ENCODE assay signal across 1 cellular context in the genomic region with DNA sequence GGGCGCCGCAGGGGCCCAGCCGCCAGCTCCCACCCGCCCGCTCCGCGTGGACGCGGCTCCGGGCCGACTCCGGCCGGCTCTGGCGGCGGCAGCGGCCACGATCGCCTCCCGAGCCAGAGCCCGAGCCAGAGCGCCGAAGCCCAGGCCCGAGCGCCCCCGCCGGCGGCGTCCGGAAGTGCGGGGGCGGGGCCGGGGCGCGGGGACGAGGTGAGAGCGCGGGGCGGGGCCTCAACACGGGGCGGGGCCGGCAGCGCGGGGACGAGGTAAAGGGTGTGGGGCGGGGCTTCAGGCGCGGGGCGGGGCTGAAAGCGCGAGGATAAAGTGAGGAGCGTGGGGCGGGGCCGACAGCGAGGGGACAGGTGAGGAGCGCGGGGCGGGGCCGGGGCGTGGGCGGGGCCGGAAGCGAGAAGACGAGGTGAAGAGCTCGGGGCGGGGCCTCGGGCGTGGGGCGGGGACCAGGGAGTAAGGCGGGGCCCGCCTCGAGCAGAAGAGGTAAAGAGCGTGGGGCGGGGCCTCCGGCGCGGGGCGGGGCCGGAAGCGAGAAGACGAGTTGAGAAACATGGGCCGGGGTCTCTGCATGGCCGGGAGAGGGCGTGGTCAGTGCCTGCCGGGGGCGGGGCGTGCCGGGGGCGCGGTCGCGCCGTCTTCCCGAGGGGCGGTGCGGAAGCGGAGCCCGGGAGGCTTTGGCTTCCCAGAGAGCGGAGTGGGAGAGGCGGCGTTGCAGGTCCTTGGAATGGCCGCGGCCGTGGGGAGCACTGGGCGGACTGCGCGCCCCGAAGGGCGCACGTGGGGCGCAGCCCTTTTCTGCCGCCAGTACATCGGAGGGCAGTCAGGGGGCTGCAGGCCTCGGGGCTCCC.
TF ChIP-seq lines count a peak whose summit lies in the region.

A gene with protein sequence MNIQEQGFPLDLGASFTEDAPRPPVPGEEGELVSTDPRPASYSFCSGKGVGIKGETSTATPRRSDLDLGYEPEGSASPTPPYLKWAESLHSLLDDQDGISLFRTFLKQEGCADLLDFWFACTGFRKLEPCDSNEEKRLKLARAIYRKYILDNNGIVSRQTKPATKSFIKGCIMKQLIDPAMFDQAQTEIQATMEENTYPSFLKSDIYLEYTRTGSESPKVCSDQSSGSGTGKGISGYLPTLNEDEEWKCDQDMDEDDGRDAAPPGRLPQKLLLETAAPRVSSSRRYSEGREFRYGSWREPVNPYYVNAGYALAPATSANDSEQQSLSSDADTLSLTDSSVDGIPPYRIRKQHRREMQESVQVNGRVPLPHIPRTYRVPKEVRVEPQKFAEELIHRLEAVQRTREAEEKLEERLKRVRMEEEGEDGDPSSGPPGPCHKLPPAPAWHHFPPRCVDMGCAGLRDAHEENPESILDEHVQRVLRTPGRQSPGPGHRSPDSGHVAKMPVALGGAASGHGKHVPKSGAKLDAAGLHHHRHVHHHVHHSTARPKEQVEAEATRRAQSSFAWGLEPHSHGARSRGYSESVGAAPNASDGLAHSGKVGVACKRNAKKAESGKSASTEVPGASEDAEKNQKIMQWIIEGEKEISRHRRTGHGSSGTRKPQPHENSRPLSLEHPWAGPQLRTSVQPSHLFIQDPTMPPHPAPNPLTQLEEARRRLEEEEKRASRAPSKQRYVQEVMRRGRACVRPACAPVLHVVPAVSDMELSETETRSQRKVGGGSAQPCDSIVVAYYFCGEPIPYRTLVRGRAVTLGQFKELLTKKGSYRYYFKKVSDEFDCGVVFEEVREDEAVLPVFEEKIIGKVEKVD (minus strand): TSS at position 177 of the 857 bp plus-strand sequence. CDS start 5,698 bp downstream, outside the sequence.

TF ChIP-seq in K562, 482 proteins besides CTCF, POLR2A, EP300 and RAD21 (continued from another document and continues in another):
- TF ChIP-seq CREM (IDR thresholded peaks at IDR 0.05; ENCODE audit: low read depth): 0 out of 2 replicates have a peak, but pooled peaks have one; percentile 6
- no peak for TF ChIP-seq NR1H2 (CRISPR knock-in tag; IDR thresholded peaks at IDR 0.05)
- TF ChIP-seq HDAC1 (IDR thresholded peaks at IDR 0.05): peak in 1 of 2 experiments; percentile 76; a peak in 2 of 4 replicates
- peak; percentile 58; the same call in 1 of the 2 replicates for TF ChIP-seq KLF13 (tag; IDR thresholded peaks at IDR 0.05; ENCODE audit: borderline replicate concordance, low read depth)
- TF ChIP-seq, protein P1, sequence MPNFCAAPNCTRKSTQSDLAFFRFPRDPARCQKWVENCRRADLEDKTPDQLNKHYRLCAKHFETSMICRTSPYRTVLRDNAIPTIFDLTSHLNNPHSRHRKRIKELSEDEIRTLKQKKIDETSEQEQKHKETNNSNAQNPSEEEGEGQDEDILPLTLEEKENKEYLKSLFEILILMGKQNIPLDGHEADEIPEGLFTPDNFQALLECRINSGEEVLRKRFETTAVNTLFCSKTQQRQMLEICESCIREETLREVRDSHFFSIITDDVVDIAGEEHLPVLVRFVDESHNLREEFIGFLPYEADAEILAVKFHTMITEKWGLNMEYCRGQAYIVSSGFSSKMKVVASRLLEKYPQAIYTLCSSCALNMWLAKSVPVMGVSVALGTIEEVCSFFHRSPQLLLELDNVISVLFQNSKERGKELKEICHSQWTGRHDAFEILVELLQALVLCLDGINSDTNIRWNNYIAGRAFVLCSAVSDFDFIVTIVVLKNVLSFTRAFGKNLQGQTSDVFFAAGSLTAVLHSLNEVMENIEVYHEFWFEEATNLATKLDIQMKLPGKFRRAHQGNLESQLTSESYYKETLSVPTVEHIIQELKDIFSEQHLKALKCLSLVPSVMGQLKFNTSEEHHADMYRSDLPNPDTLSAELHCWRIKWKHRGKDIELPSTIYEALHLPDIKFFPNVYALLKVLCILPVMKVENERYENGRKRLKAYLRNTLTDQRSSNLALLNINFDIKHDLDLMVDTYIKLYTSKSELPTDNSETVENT (CRISPR knock-in tag; IDR thresholded peaks at IDR 0.05): peak; percentile 76; the same call in 1 of the 2 replicates
- peak in 1 of 2 experiments; percentile 58; a peak in 1 of 4 replicates for TF ChIP-seq NONO (IDR thresholded peaks at IDR 0.05; ENCODE audit: low read depth in 2 of 2, low read length in 1 of 2)
- TF ChIP-seq SRF (CRISPR knock-in tag; IDR thresholded peaks at IDR 0.05): peak in 1 of 2 experiments; percentile 55; a peak in 1 of 4 replicates
- peak; percentile 56 to 58 for TF ChIP-seq NRF1 (conservative IDR thresholded peaks at IDR 0.05 in 1 of 2, IDR thresholded peaks at IDR 0.05 in 1 of 2)
- TF ChIP-seq ZNF175 (CRISPR knock-in tag; IDR thresholded peaks at IDR 0.05; ENCODE audit: low read depth): no peak
- peak; percentile 73 for TF ChIP-seq ZNF263 (CRISPR knock-in tag; IDR thresholded peaks at IDR 0.05; ENCODE audit: borderline replicate concordance)
- TF ChIP-seq ARID4B (CRISPR knock-in tag; IDR thresholded peaks at IDR 0.05): peak; percentile 84
- TF ChIP-seq HMG20B (CRISPR knock-in tag; IDR thresholded peaks at IDR 0.05): no peak
- peak; percentile 8 for TF ChIP-seq CTCFL (IDR thresholded peaks at IDR 0.05; ENCODE audit: borderline replicate concordance, insufficient read depth, low read depth, low read length, poor library complexity, severe bottlenecking)
- peak; percentile 84 for TF ChIP-seq TAF1 (IDR thresholded peaks at IDR 0.05; ENCODE audit: control insufficient read depth, extremely low read depth, insufficient read depth, low read length, severe bottlenecking)
- TF ChIP-seq SAP30 (IDR thresholded peaks at IDR 0.05; ENCODE audit: borderline replicate concordance, insufficient read depth, low read depth, low read length, poor library complexity, severe bottlenecking): peak; percentile 35
- TF ChIP-seq USF1 (CRISPR knock-in tag; IDR thresholded peaks at IDR 0.05): peak; percentile 44; the same call in 1 of the 2 replicates
- no peak for TF ChIP-seq SIN3B (IDR thresholded peaks at IDR 0.05; ENCODE audit: low read depth)
- TF ChIP-seq, protein P2, sequence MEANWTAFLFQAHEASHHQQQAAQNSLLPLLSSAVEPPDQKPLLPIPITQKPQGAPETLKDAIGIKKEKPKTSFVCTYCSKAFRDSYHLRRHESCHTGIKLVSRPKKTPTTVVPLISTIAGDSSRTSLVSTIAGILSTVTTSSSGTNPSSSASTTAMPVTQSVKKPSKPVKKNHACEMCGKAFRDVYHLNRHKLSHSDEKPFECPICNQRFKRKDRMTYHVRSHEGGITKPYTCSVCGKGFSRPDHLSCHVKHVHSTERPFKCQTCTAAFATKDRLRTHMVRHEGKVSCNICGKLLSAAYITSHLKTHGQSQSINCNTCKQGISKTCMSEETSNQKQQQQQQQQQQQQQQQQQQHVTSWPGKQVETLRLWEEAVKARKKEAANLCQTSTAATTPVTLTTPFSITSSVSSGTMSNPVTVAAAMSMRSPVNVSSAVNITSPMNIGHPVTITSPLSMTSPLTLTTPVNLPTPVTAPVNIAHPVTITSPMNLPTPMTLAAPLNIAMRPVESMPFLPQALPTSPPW (CRISPR knock-in tag; IDR thresholded peaks at IDR 0.05): peak; percentile 75
- TF ChIP-seq SP1 (CRISPR knock-in tag; IDR thresholded peaks at IDR 0.05): peak; percentile 83; the same call in 1 of the 2 replicates
- no peak for TF ChIP-seq DMBX1 (CRISPR knock-in tag; IDR thresholded peaks at IDR 0.05; ENCODE audit: borderline replicate concordance)
- TF ChIP-seq ATF7 (IDR thresholded peaks at IDR 0.05): 0 out of 2 replicates have a peak, but pooled peaks have one; percentile 14
- no peak for TF ChIP-seq ZBTB12 (CRISPR knock-in tag; IDR thresholded peaks at IDR 0.05)
- TF ChIP-seq UBTF (IDR thresholded peaks at IDR 0.05; ENCODE audit: borderline replicate concordance in 1 of 2, low read depth in 2 of 2, low read length in 2 of 2): 0 out of 4 replicates have a peak, but pooled peaks of 1 of the 2 experiments have one; percentile 55
- 0 out of 2 replicates have a peak, but pooled peaks have one; percentile 42 for TF ChIP-seq EGR1 (conservative IDR thresholded peaks at IDR 0.05)
- peak; percentile 53 for TF ChIP-seq CXXC5 (CRISPR knock-in tag; IDR thresholded peaks at IDR 0.05)
- peak; percentile 48 for TF ChIP-seq GABPB1 (CRISPR knock-in tag; IDR thresholded peaks at IDR 0.05)
- TF ChIP-seq ZFX (CRISPR knock-in tag; IDR thresholded peaks at IDR 0.05): peak; percentile 91
- TF ChIP-seq, protein P3, sequence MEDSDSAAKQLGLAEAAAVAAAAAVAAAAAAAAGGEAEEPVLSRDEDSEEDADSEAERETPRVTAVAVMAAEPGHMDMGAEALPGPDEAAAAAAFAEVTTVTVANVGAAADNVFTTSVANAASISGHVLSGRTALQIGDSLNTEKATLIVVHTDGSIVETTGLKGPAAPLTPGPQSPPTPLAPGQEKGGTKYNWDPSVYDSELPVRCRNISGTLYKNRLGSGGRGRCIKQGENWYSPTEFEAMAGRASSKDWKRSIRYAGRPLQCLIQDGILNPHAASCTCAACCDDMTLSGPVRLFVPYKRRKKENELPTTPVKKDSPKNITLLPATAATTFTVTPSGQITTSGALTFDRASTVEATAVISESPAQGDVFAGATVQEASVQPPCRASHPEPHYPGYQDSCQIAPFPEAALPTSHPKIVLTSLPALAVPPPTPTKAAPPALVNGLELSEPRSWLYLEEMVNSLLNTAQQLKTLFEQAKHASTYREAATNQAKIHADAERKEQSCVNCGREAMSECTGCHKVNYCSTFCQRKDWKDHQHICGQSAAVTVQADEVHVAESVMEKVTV (CRISPR knock-in tag; IDR thresholded peaks at IDR 0.05): peak; percentile 7; the same call in 1 of the 2 replicates
